26 cellular contexts compared by ENCODE assay signal in genomic region chr9:71694332-71694731, GRCh38.
"Had no signal": no experiment of that assay in that cellular context is flagged by ENCODE, and none has a peak within 500 bp of the region (broad histone marks: within the 10 kb centered on the region; RNA-seq: fewer than 3 reads in every experiment).

No MANE protein-coding gene starts in this region.

- H3K27me3 ChIP-seq: neural progenitor cell, ovary, right lobe of liver, sigmoid colon, stomach, tibial artery, transverse colon, upper lobe of right lung, uterus had no signal

- H3K9ac ChIP-seq: neural progenitor cell had no signal

- H3K27ac ChIP-seq: neural progenitor cell, ovary, prostate gland, sigmoid colon, stomach, thoracic aorta, tibial artery, transverse colon, upper lobe of right lung, uterus had no signal

- DNase-seq: naive thymus-derived CD4-positive, alpha-beta T cell; natural killer cell; occipital lobe; ovary; right cardiac atrium; right lobe of liver; sigmoid colon; small intestine; stimulated activated CD4-positive, alpha-beta T cell treated with anti-CD3 and anti-CD28 coated beads, Interleukin-15, amount 100 ng/mL, for 24 hours; stimulated activated CD4-positive, alpha-beta T cell treated with anti-CD3 and anti-CD28 coated beads, Interleukin-2, amount 100 ng/mL, for 24 hours; stimulated activated CD4-positive, alpha-beta T cell treated with anti-CD3 and anti-CD28 coated beads, Interleukin-2, amount 100 ng/mL, for 48 hours; stimulated activated CD4-positive, alpha-beta T cell treated with anti-CD3 and anti-CD28 coated beads, Interleukin-4, amount 100 ng/mL, for 24 hours; stimulated activated naive B cell treated with anti-CD40 and anti-IgM and Interleukin-4, amounts not matched to agents 10 μg/mL and 1 μg/mL and 100 μg/mL, for 72 hours; stimulated activated naive CD4-positive, alpha-beta T cell treated with Interleukin-2 at 50 U/mL for 16 hours; stomach; tibial artery; transverse colon; upper lobe of right lung; uterus had no signal

- H3K4me3 ChIP-seq: neural progenitor cell, ovary, prostate gland, right lobe of liver, sigmoid colon, stomach, thoracic aorta, tibial artery, transverse colon, upper lobe of right lung, uterus had no signal

- H3K4me1 ChIP-seq: neural progenitor cell, prostate gland, sigmoid colon, tibial artery, transverse colon, upper lobe of right lung, uterus had no signal

- H2AFZ ChIP-seq: neural progenitor cell had no signal

- H3K9me3 Mint-ChIP-seq: naive thymus-derived CD4-positive, alpha-beta T cell; natural killer cell; nephron; neural progenitor cell; stimulated activated effector memory CD8-positive, alpha-beta T cell treated with anti-CD3 and anti-CD28 coated beads, Interleukin-12 subunit alpha, Interleukin-12 subunit beta, amount 100 ng/mL, for 72 hours; stimulated activated naive B cell treated with anti-CD40 and anti-IgM and Interleukin-4, amounts not matched to agents 10 μg/mL and 1 μg/mL and 100 μg/mL, for 72 hours; stimulated activated naive CD8-positive, alpha-beta T cell treated with anti-CD3 and anti-CD28 coated beads, Interleukin-15, Interleukin-2, amounts not matched to agents 100 ng/mL and 50 ng/mL, for 24 hours; type B pancreatic cell had no signal

- H3K4me2 ChIP-seq: neural progenitor cell had no signal

- H3K27ac Mint-ChIP-seq: nephron; neural progenitor cell; stimulated activated effector memory CD8-positive, alpha-beta T cell treated with anti-CD3 and anti-CD28 coated beads, Interleukin-12 subunit alpha, Interleukin-12 subunit beta, amount 100 ng/mL, for 72 hours; stimulated activated naive B cell treated with anti-CD40 and anti-IgM and Interleukin-4, amounts not matched to agents 10 μg/mL and 1 μg/mL and 100 μg/mL, for 72 hours; stimulated activated naive CD8-positive, alpha-beta T cell treated with anti-CD3 and anti-CD28 coated beads, Interleukin-15, Interleukin-2, amounts not matched to agents 100 ng/mL and 50 ng/mL, for 24 hours; type B pancreatic cell had no signal

- H3K27me3 Mint-ChIP-seq: naive thymus-derived CD4-positive, alpha-beta T cell; stimulated activated naive B cell treated with anti-CD40 and anti-IgM and Interleukin-4, amounts not matched to agents 10 μg/mL and 1 μg/mL and 100 μg/mL, for 72 hours; stimulated activated naive CD8-positive, alpha-beta T cell treated with anti-CD3 and anti-CD28 coated beads, Interleukin-15, Interleukin-2, amounts not matched to agents 100 ng/mL and 50 ng/mL, for 24 hours; type B pancreatic cell had no signal

- H3K4me1 Mint-ChIP-seq: neural progenitor cell; stimulated activated effector memory CD8-positive, alpha-beta T cell treated with anti-CD3 and anti-CD28 coated beads, Interleukin-12 subunit alpha, Interleukin-12 subunit beta, amount 100 ng/mL, for 72 hours had no signal

- ATAC-seq: naive thymus-derived CD4-positive, alpha-beta T cell; natural killer cell; stimulated activated effector memory CD8-positive, alpha-beta T cell treated with anti-CD3 and anti-CD28 coated beads, Interleukin-12 subunit alpha, Interleukin-12 subunit beta, amount 100 ng/mL, for 72 hours; stimulated activated naive B cell treated with anti-CD40 and anti-IgM and Interleukin-4, amounts not matched to agents 10 μg/mL and 1 μg/mL and 100 μg/mL, for 72 hours; upper lobe of right lung had no signal

- H3K9me3 ChIP-seq: ovary, prostate gland, right lobe of liver, sigmoid colon, stomach, thoracic aorta, tibial artery, transverse colon, upper lobe of right lung, uterus had no signal

- H3K4me3 Mint-ChIP-seq: naive thymus-derived CD4-positive, alpha-beta T cell; natural killer cell; nephron; stimulated activated effector memory CD8-positive, alpha-beta T cell treated with anti-CD3 and anti-CD28 coated beads, Interleukin-12 subunit alpha, Interleukin-12 subunit beta, amount 100 ng/mL, for 72 hours; stimulated activated naive B cell treated with anti-CD40 and anti-IgM and Interleukin-4, amounts not matched to agents 10 μg/mL and 1 μg/mL and 100 μg/mL, for 72 hours; stimulated activated naive CD8-positive, alpha-beta T cell treated with anti-CD3 and anti-CD28 coated beads, Interleukin-15, Interleukin-2, amounts not matched to agents 100 ng/mL and 50 ng/mL, for 24 hours; type B pancreatic cell had no signal

- H3K36me3 ChIP-seq: ovary, prostate gland, uterus had no signal
